ENCODE assay signal across 20 cellular contexts in the genomic region with DNA sequence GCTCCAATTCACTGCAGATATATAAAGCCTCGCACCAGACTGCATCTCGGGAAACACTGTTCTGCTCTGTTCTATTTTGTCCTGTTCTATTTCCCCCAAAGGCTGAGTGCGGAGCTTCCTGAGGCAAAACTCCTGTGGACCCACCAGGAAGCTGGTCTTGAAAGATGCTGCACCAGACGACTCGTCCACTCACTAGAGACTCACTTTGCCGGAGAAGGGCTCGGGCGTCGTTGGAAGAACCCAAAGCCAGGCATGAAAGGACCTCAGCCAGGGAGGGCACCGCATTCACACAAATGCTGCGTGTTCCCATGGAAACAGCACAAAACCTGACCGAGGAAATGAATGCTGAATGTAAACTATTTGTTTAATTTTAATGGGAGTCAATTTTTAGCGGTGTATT.
DNase-seq lines count a peak whose midpoint lies in the region; ATAC-seq and TF ChIP-seq lines count a peak whose summit lies in the region.
"Had no signal": no experiment of that assay in that cellular context is flagged by ENCODE, and none has a peak within 500 bp of the region (broad histone marks: within the 10 kb centered on the region; RNA-seq: fewer than 3 reads in every experiment).

No MANE protein-coding gene starts in this region.

- DNase-seq in cardiac septum (ENCODE audit: low spot score) (peak; percentile 51), heart left ventricle (no peak), left kidney (ENCODE audit: low read depth, low spot score) (peak; percentile 39), upper lobe of right lung (no peak), GF-D8 (lab: John Stamatoyannopoulos, UW) (no peak)
- DNase-seq in stimulated activated naive CD8-positive, alpha-beta T cell treated with anti-CD3 and anti-CD28 coated beads, Interleukin-15, Interleukin-2, amounts not matched to agents 100 U/mL and 50 U/mL, for 24 hours = no peak
- DNase-seq: Caco-2, DMS79, HFFc6, Kasumi-1, NCI-H1417 treated with DMSO at 0.1 percent for 48 hours, NCI-H2081, NCI-H2227 treated with DMSO at 0.1 percent for 48 hours, NCI-H524 treated with DMSO at 0.1 percent for 48 hours had no signal

- intact Hi-C loops in cardiac septum (cut with DNase I) (no loop called here), heart left ventricle (cut with DNase I) (no loop called here), upper lobe of right lung (cut with DNase I) (no loop called here)

- TF ChIP-seq CTCF in heart left ventricle (IDR thresholded peaks at IDR 0.05) (no peak), upper lobe of right lung (IDR thresholded peaks at IDR 0.05) (no peak)

- WGBS in heart left ventricle, 4 donors = 60 to 67% (median 65%) methylated on average over 13 of the region's 13 CpGs

- H3K36me3 ChIP-seq in heart left ventricle (no peaks in the 10 kb centered on the region), upper lobe of right lung (no peaks in the 10 kb centered on the region)
- H3K36me3 ChIP-seq: SJSA1 had no signal

- ATAC-seq in heart left ventricle (no peak), upper lobe of right lung (no peak), GM18519 (IDR thresholded peaks at IDR 0.05; ENCODE audit: low FRiP score, unreplicated experiment) (no peak)
- no peak for ATAC-seq in stimulated activated naive CD8-positive, alpha-beta T cell treated with anti-CD3 and anti-CD28 coated beads, Interleukin-15, Interleukin-2, amounts not matched to agents 100 U/mL and 50 U/mL, for 24 hours
- ATAC-seq: A549, GM23338 had no signal

- H3K9me3 ChIP-seq in heart left ventricle (no peaks in the 10 kb centered on the region), upper lobe of right lung (no peaks in the 10 kb centered on the region)
- H3K9me3 ChIP-seq: A549, Caco-2, SJSA1 had no signal

- H3K4me3 ChIP-seq in heart left ventricle = no peak overlapping the region
- no peak overlapping the region for H3K4me3 ChIP-seq in upper lobe of right lung
- H3K4me3 ChIP-seq: A549, GM23338, SJSA1 had no signal

- H3K27me3 ChIP-seq in heart left ventricle = peaks cover 3 to 52% (median 14%) of the 10 kb centered on the region in 9 donors
- H3K27me3 ChIP-seq in upper lobe of right lung = peaks cover 30% of the 10 kb centered on the region

- TF ChIP-seq POLR2A in heart left ventricle (IDR thresholded peaks at IDR 0.05) = no peak

- H3K4me1 ChIP-seq in heart left ventricle (no peaks in the 10 kb centered on the region), upper lobe of right lung (no peaks in the 10 kb centered on the region)
- H3K4me1 ChIP-seq: A549, Caco-2, SJSA1 had no signal

- H3K27ac ChIP-seq in heart left ventricle = no peak overlapping the region
- peak overlapping the region; percentile 47 for H3K27ac ChIP-seq in cingulate gyrus (ENCODE audit: low read depth, low read length)
- no peak overlapping the region for H3K27ac ChIP-seq in upper lobe of right lung
- H3K27ac ChIP-seq: A549, RWPE1, SJSA1 had no signal

Comparison
In these comparisons a context has a peak if more than half of its experiments do, and no peak if none do; other contexts are left out.
1. DNase-seq: peak in cardiac septum (single experiment) and left kidney (single experiment); none in heart left ventricle (0 of 5), stimulated activated naive CD8-positive, alpha-beta T cell treated with anti-CD3 and anti-CD28 coated beads, Interleukin-15, Interleukin-2, amounts not matched to agents 100 U/mL and 50 U/mL, for 24 hours (single experiment), upper lobe of right lung (single experiment) and GF-D8 (single experiment).